9 cellular contexts compared by ENCODE assay signal in the genomic region with DNA sequence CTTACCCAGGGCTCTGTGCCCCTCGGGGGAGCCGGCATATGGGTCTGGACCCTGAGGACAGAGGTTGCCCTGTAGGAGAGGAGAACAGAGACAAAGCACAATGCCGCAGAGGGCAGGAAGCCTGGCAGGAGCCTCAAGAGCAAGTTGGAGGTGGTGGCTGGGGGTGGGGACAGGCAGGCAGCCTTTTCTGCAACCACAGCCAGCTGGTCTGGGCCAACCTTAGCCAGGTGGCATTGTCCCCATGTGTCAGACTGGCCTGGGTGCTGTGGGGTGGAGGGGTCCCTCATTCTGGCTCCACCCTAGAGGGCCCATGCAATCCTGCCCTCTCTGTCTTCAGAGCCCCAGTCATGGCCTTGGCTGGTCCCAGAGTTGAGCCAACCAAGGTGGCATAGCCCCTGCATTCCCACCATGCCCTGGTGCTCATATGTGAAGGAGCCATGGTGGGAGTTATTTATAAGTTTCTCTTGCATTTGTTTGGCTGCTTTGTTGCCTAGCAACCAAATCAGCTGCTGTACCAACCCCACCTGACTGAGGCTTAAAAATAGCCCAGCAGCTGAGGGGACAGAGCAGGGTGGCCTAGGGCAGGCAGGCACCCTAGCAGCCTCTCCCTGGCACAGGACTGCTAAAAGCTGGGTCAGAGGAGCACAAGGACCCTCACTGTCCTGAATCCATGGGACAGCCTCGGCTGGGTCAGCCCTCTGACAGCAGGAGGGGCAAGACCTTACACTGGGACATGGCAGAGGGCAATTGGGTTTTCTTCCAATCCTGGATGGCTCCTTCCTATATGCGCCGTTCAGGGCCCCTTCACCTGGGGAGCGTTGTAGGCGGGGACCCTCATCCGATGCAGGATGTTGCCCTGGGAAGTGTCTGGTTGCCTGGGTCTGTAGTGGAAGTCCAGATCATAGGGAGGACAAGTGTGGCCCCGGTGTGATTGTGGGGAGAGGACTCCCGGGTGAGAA. TPM values are rescaled to one million over a fixed set of nuclear protein-coding genes. Genes with fewer than 3 reads are reported as not detected.
DNase-seq lines count a peak whose midpoint lies in the region; ATAC-seq, FAIRE-seq and TF ChIP-seq lines count a peak whose summit lies in the region.
"Had no signal": no experiment of that assay in that cellular context is flagged by ENCODE, and none has a peak within 500 bp of the region (broad histone marks: within the 10 kb centered on the region; RNA-seq: fewer than 3 reads in every experiment).

No MANE protein-coding gene starts in this region.

- TF ChIP-seq EP300 in GM12878 (IDR thresholded peaks at IDR 0.05; ENCODE audit: borderline replicate concordance in 1 of 2, control insufficient read depth in 1 of 2, low read depth in 2 of 2, low read length in 2 of 2), result no peak

- no peaks in the 10 kb centered on the region for H3K27me3 ChIP-seq in GM12878 (replicated peaks in 1 of 2; ENCODE audit: control insufficient read depth in 2 of 2, insufficient read depth in 2 of 2, low read length in 1 of 2)
- H3K27me3 ChIP-seq in aorta (ENCODE audit: control insufficient read depth in 1 of 2, insufficient read depth in 2 of 2, low read length in 1 of 2), result no peaks in the 10 kb centered on the region

- H3K27ac ChIP-seq in GM12878 (ENCODE audit: control insufficient read depth, insufficient read depth) (no peak overlapping the region), aorta (ENCODE audit: low read depth in 1 of 2, low read length in 2 of 2) (peak overlapping the region; percentile 34 to 79)

- DNase-seq in stimulated activated naive CD8-positive, alpha-beta T cell treated with anti-CD3 and anti-CD28 coated beads, Interleukin-15, amount 100 ng/mL, for 72 hours, result no peak
- no peak for DNase-seq in GM12878 (ENCODE audit: low read depth, low spot score)
- peak; percentile 56 for DNase-seq in kidney tubule cell (ENCODE audit: low spot score)
- DNase-seq in aorta, result no peak
- DNase-seq in HUDEP-2 (lab: John Stamatoyannopoulos, UW; ENCODE audit: unreplicated experiment in 76 of 76), result no peak
- DNase-seq in activated naive CD8-positive, alpha-beta T cell treated with anti-CD3 and anti-CD28 coated beads, Interleukin-2, amount 50 U/mL, for 24 hours, result no peak
- no peak for DNase-seq in activated CD4-positive, alpha-beta memory T cell treated with anti-CD3 and anti-CD28 coated beads for 36 hours
- DNase-seq: amniotic stem cell had no signal

- no peak for TF ChIP-seq CTCF in GM12878 (IDR thresholded peaks at IDR 0.05 in 2 of 3, conservative IDR thresholded peaks at IDR 0.05 in 1 of 3; ENCODE audit: control insufficient read depth in 2 of 3, extremely low read depth in 1 of 3, insufficient read depth in 1 of 3, low read depth in 3 of 3, low read length in 3 of 3)

- in situ Hi-C loops in GM12878 (cut with MboI), result no loop called here

- no peaks in the 10 kb centered on the region for H3K27me3 Mint-ChIP-seq in stimulated activated naive CD8-positive, alpha-beta T cell treated with anti-CD3 and anti-CD28 coated beads, Interleukin-15, Interleukin-2, amounts not matched to agents 100 ng/mL and 50 ng/mL, for 24 hours
- no peaks in the 10 kb centered on the region for H3K27me3 Mint-ChIP-seq in stimulated activated naive CD8-positive, alpha-beta T cell treated with anti-CD3 and anti-CD28 coated beads, Interleukin-15, amount 100 ng/mL, for 72 hours
- no peaks in the 10 kb centered on the region for H3K27me3 Mint-ChIP-seq in activated naive CD8-positive, alpha-beta T cell treated with anti-CD3 and anti-CD28 coated beads, Interleukin-2, amount 50 U/mL, for 24 hours
- no peaks in the 10 kb centered on the region for H3K27me3 Mint-ChIP-seq in activated CD4-positive, alpha-beta memory T cell treated with anti-CD3 and anti-CD28 coated beads for 36 hours

- RAD21 ChIA-PET in GM12878 (lab: Charles Lee; ENCODE audit: unreplicated experiment), result no interaction called here

- H2AFZ ChIP-seq in GM12878 (ENCODE audit: control insufficient read depth, low read depth, low read length), result no peak overlapping the region

- no peak for TF ChIP-seq POLR2A in GM12878 (IDR thresholded peaks at IDR 0.05; ENCODE audit: low read depth, low read length)

- H3K4me1 Mint-ChIP-seq in stimulated activated naive CD8-positive, alpha-beta T cell treated with anti-CD3 and anti-CD28 coated beads, Interleukin-15, Interleukin-2, amounts not matched to agents 100 ng/mL and 50 ng/mL, for 24 hours (ENCODE audit: low read depth), result peaks cover 4% of the 10 kb centered on the region
- peaks cover 15% of the 10 kb centered on the region for H3K4me1 Mint-ChIP-seq in stimulated activated naive CD8-positive, alpha-beta T cell treated with anti-CD3 and anti-CD28 coated beads, Interleukin-15, amount 100 ng/mL, for 72 hours
- H3K4me1 Mint-ChIP-seq in activated naive CD8-positive, alpha-beta T cell treated with anti-CD3 and anti-CD28 coated beads, Interleukin-2, amount 50 U/mL, for 24 hours, result peaks cover 8% of the 10 kb centered on the region
- H3K4me1 Mint-ChIP-seq in activated CD4-positive, alpha-beta memory T cell treated with anti-CD3 and anti-CD28 coated beads for 36 hours (ENCODE audit: low read depth), result peaks cover 7% of the 10 kb centered on the region

- TF ChIP-seq RAD21 in GM12878 (IDR thresholded peaks at IDR 0.05; ENCODE audit: insufficient read depth, low read depth, low read length), result no peak

- BruUV-seq in GM12878 (replicated peaks; lab: Mats Ljungman, UMichigan), result no TSS peak

- intact Hi-C loops in GM12878 (cut with micrococcal nuclease; ENCODE audit: unreplicated experiment), result no loop called here
- intact Hi-C loops in aorta (cut with DNase I), result no loop called here
- intact Hi-C loops in activated CD4-positive, alpha-beta memory T cell treated with anti-CD3 and anti-CD28 coated beads for 36 hours (cut with micrococcal nuclease), result no loop called here

- no peak for FAIRE-seq in GM12878 (lab: Jason Lieb, UNC)

- H3K36me3 ChIP-seq in GM12878 (ENCODE audit: control insufficient read depth in 2 of 2, insufficient read depth in 2 of 2, low read length in 1 of 2) (peaks cover 19 to 57% of the 10 kb centered on the region in 2 experiments), aorta (ENCODE audit: control insufficient read depth in 1 of 2, insufficient read depth in 2 of 2, low read length in 1 of 2) (peaks cover 6 to 46% of the 10 kb centered on the region in 2 donors)

- no peak overlapping the region for H3K4me2 ChIP-seq in GM12878 (ENCODE audit: control insufficient read depth, insufficient read depth)

- peaks cover 56% of the 10 kb centered on the region for H3K36me3 Mint-ChIP-seq in stimulated activated naive CD8-positive, alpha-beta T cell treated with anti-CD3 and anti-CD28 coated beads, Interleukin-15, Interleukin-2, amounts not matched to agents 100 ng/mL and 50 ng/mL, for 24 hours (ENCODE audit: low read depth)
- H3K36me3 Mint-ChIP-seq in activated naive CD8-positive, alpha-beta T cell treated with anti-CD3 and anti-CD28 coated beads, Interleukin-2, amount 50 U/mL, for 24 hours (ENCODE audit: low read depth), result peaks cover 47% of the 10 kb centered on the region
- H3K36me3 Mint-ChIP-seq in activated CD4-positive, alpha-beta memory T cell treated with anti-CD3 and anti-CD28 coated beads for 36 hours, result peaks cover 41% of the 10 kb centered on the region

- POLR2A ChIA-PET in GM12878 (lab: Charles Lee), result interaction anchor here (1.0 kb wide), 1 partner anchor 19 kb away, joined by 3 read pairs; the partner anchor contains the start of gene MAP7D1
- POLR2A ChIA-PET in activated CD4-positive, alpha-beta memory T cell treated with anti-CD3 and anti-CD28 coated beads for 36 hours (lab: Charles Lee), result no interaction called here

- SMC1A ChIA-PET in GM12878 (lab: Charles Lee; ENCODE audit: uncharacterized antibody, unreplicated experiment), result interaction anchor here (1.1 kb wide), 1 partner anchor 26 kb away, joined by 5 read pairs; the partner anchor contains the start of gene TRAPPC3

- H3K79me2 ChIP-seq in GM12878 (ENCODE audit: control insufficient read depth, insufficient read depth, low read length), result no peaks in the 10 kb centered on the region

- H3K9ac ChIP-seq in GM12878 (ENCODE audit: control insufficient read depth, insufficient read depth, low read length), result no peak overlapping the region

- H3K4me3 Mint-ChIP-seq in stimulated activated naive CD8-positive, alpha-beta T cell treated with anti-CD3 and anti-CD28 coated beads, Interleukin-15, Interleukin-2, amounts not matched to agents 100 ng/mL and 50 ng/mL, for 24 hours, result no peak overlapping the region
- H3K4me3 Mint-ChIP-seq in stimulated activated naive CD8-positive, alpha-beta T cell treated with anti-CD3 and anti-CD28 coated beads, Interleukin-15, amount 100 ng/mL, for 72 hours, result no peak overlapping the region
- H3K4me3 Mint-ChIP-seq in activated naive CD8-positive, alpha-beta T cell treated with anti-CD3 and anti-CD28 coated beads, Interleukin-2, amount 50 U/mL, for 24 hours, result no peak overlapping the region
- no peak overlapping the region for H3K4me3 Mint-ChIP-seq in activated CD4-positive, alpha-beta memory T cell treated with anti-CD3 and anti-CD28 coated beads for 36 hours

- no peak for ATAC-seq in stimulated activated naive CD8-positive, alpha-beta T cell treated with anti-CD3 and anti-CD28 coated beads, Interleukin-15, amount 100 ng/mL, for 72 hours
- ATAC-seq in GM12878, result peak; percentile 70
- peak; percentile 79 for ATAC-seq in aorta (ENCODE audit: low FRiP score)
- ATAC-seq in activated naive CD8-positive, alpha-beta T cell treated with anti-CD3 and anti-CD28 coated beads, Interleukin-2, amount 50 U/mL, for 24 hours, result no peak

- peak overlapping the region; percentile 8 for H3K27ac Mint-ChIP-seq in stimulated activated naive CD8-positive, alpha-beta T cell treated with anti-CD3 and anti-CD28 coated beads, Interleukin-15, Interleukin-2, amounts not matched to agents 100 ng/mL and 50 ng/mL, for 24 hours
- H3K27ac Mint-ChIP-seq in stimulated activated naive CD8-positive, alpha-beta T cell treated with anti-CD3 and anti-CD28 coated beads, Interleukin-15, amount 100 ng/mL, for 72 hours, result no peak overlapping the region
- H3K27ac Mint-ChIP-seq in activated naive CD8-positive, alpha-beta T cell treated with anti-CD3 and anti-CD28 coated beads, Interleukin-2, amount 50 U/mL, for 24 hours, result no peak overlapping the region
- H3K27ac Mint-ChIP-seq in activated CD4-positive, alpha-beta memory T cell treated with anti-CD3 and anti-CD28 coated beads for 36 hours, result no peak overlapping the region

- WGBS in GM12878 (ENCODE audit: insufficient coverage, insufficient replicate concordance, low lambda C conversion rate, missing lambda C conversion rate), result 96% methylated on average over 11 of the region's 11 CpGs
- WGBS in aorta, 2 donors, result 51 to 53% methylated on average over 11 of the region's 11 CpGs

- H3K9me3 Mint-ChIP-seq in stimulated activated naive CD8-positive, alpha-beta T cell treated with anti-CD3 and anti-CD28 coated beads, Interleukin-15, Interleukin-2, amounts not matched to agents 100 ng/mL and 50 ng/mL, for 24 hours, result no peaks in the 10 kb centered on the region
- no peaks in the 10 kb centered on the region for H3K9me3 Mint-ChIP-seq in stimulated activated naive CD8-positive, alpha-beta T cell treated with anti-CD3 and anti-CD28 coated beads, Interleukin-15, amount 100 ng/mL, for 72 hours
- no peaks in the 10 kb centered on the region for H3K9me3 Mint-ChIP-seq in activated naive CD8-positive, alpha-beta T cell treated with anti-CD3 and anti-CD28 coated beads, Interleukin-2, amount 50 U/mL, for 24 hours
- no peaks in the 10 kb centered on the region for H3K9me3 Mint-ChIP-seq in activated CD4-positive, alpha-beta memory T cell treated with anti-CD3 and anti-CD28 coated beads for 36 hours

- CTCF ChIA-PET in GM12878 (lab: Yijun Ruan, JAX), result interaction anchor here (0.8 kb wide), 1 partner anchor 14 kb away, joined by 3 read pairs; no protein-coding TSS in a partner anchor
- CTCF ChIA-PET in activated CD4-positive, alpha-beta memory T cell treated with anti-CD3 and anti-CD28 coated beads for 36 hours (lab: Charles Lee), result no interaction called here

- H4K20me1 ChIP-seq in GM12878 (ENCODE audit: control insufficient read depth, insufficient read depth), result no peaks in the 10 kb centered on the region; the same call in 1 of the 2 replicates

- no peaks in the 10 kb centered on the region for H3K9me3 ChIP-seq in GM12878 (replicated peaks; ENCODE audit: control insufficient read depth, insufficient read depth, low read length)
- no peaks in the 10 kb centered on the region for H3K9me3 ChIP-seq in aorta (ENCODE audit: control insufficient read depth, low read length)

- H3K4me3 ChIP-seq in GM12878 (no peak overlapping the region), aorta (ENCODE audit: low read length in 2 of 2) (no peak overlapping the region)

- H3K4me1 ChIP-seq in GM12878 (ENCODE audit: control insufficient read depth, insufficient read depth, low read length), result no peaks in the 10 kb centered on the region
- no peaks in the 10 kb centered on the region for H3K4me1 ChIP-seq in aorta (ENCODE audit: control insufficient read depth in 1 of 2, insufficient read depth in 2 of 2, low read length in 2 of 2)

RNA-seq across cellular contexts. Expression of gene MAP7D1, which starts 19.5 kb away (rescaled TPM):
- 40.9 and 49.7 TPM in 2 replicates for total RNA-seq in GM12878 (2013; cell fraction: nucleolus; rRNA removed)
- total RNA-seq in GM12878 (2014; rRNA removed) (36.2 and 44.4 TPM in 2 replicates), GM12878 (2014; rRNA removed; fragmentation: Illumina TruSeq; extraction: Trizol) (26.9 and 32.0 TPM in 2 replicates), GM12878 (2021) (95.6 and 97.6 TPM in 2 replicates), aorta (100 to 1,000 TPM; 113 to 133 TPM)
- polyA plus RNA-seq in GM12878 (2011; ENCODE audit: low read depth), result 26.1 TPM
- polyA plus RNA-seq in GM12878 (2011; rRNA removed) (10.2 and 16.4 TPM in 2 replicates), GM12878 (2014; fragmentation: Illumina TruSeq; extraction: Trizol) (17.8 and 38.9 TPM in 2 replicates), GM12878 (2014; fragmentation: Nextera tagmentation; extraction: Ambion mirVana) (10 to 100 TPM in 1 of 2 experiments, 1 to 10 TPM in 1; 4.4 to 11.2 TPM), GM12878 (2014; rRNA removed) (45.3 and 55.6 TPM in 2 replicates), GM12878 (2016; fragmentation: Nextera tagmentation; extraction: Ambion mirVana) (10 to 100 TPM; 10.0 to 14.4 TPM), aorta (10 to 100 TPM; 52.8 to 81.2 TPM)
- 16.5 and 22.1 TPM in 2 replicates for polyA plus RNA-seq in GM12878 (2011; cell fraction: cytosol; rRNA removed)
- 40.7 and 54.8 TPM in 2 replicates for polyA plus RNA-seq in GM12878 (2011; cell fraction: nucleus; rRNA removed)
- polyA plus RNA-seq in GM12878 (2012), result 34.5 and 44.0 TPM in 2 replicates
- 9.6 and 19.9 TPM in 2 replicates for polyA minus RNA-seq in GM12878 (2011; rRNA and poly(A)+ RNA removed)
- 19.1 and 22.8 TPM in 2 replicates for polyA minus RNA-seq in GM12878 (2011; cell fraction: cytosol; rRNA and poly(A)+ RNA removed)
- polyA minus RNA-seq in GM12878 (2011; cell fraction: nucleus; rRNA and poly(A)+ RNA removed), result 8.7 and 20.3 TPM in 2 replicates
- 100 to 1,000 TPM; 138 to 143 TPM for total RNA-seq in activated CD4-positive, alpha-beta memory T cell treated with anti-CD3 and anti-CD28 coated beads for 36 hours

RNA-seq across cellular contexts. Expression of gene TRAPPC3, which starts 26.1 kb away (rescaled TPM):
- total RNA-seq in GM12878 (2013; cell fraction: nucleolus; rRNA removed), result 29.1 and 32.2 TPM in 2 replicates
- total RNA-seq in GM12878 (2014; rRNA removed) (68.0 and 72.2 TPM in 2 replicates), GM12878 (2014; rRNA removed; fragmentation: Illumina TruSeq; extraction: Trizol) (59.7 and 59.9 TPM in 2 replicates), GM12878 (2021) (54.4 and 60.0 TPM in 2 replicates), aorta (10 to 100 TPM; 55.6 to 61.7 TPM)
- 43.1 TPM for polyA plus RNA-seq in GM12878 (2011; ENCODE audit: low read depth)
- polyA plus RNA-seq in GM12878 (2011; rRNA removed) (75.3 and 80.2 TPM in 2 replicates), GM12878 (2014; fragmentation: Illumina TruSeq; extraction: Trizol) (77.8 and 93.7 TPM in 2 replicates), GM12878 (2014; fragmentation: Nextera tagmentation; extraction: Ambion mirVana) (10 to 100 TPM; 14.7 to 24.5 TPM), GM12878 (2014; rRNA removed) (73.1 and 74.9 TPM in 2 replicates), GM12878 (2016; fragmentation: Nextera tagmentation; extraction: Ambion mirVana) (100 to 1,000 TPM; 113 to 122 TPM), aorta (10 to 100 TPM; 81.0 to 90.7 TPM)
- polyA plus RNA-seq in GM12878 (2011; cell fraction: cytosol; rRNA removed), result 60.3 and 63.1 TPM in 2 replicates
- 37.8 and 39.7 TPM in 2 replicates for polyA plus RNA-seq in GM12878 (2011; cell fraction: nucleus; rRNA removed)
- 39.8 and 44.0 TPM in 2 replicates for polyA plus RNA-seq in GM12878 (2012)
- polyA minus RNA-seq in GM12878 (2011; rRNA and poly(A)+ RNA removed), result 22.7 and 23.2 TPM in 2 replicates
- 11.0 and 13.9 TPM in 2 replicates for polyA minus RNA-seq in GM12878 (2011; cell fraction: cytosol; rRNA and poly(A)+ RNA removed)
- 6.9 and 11.8 TPM in 2 replicates for polyA minus RNA-seq in GM12878 (2011; cell fraction: nucleus; rRNA and poly(A)+ RNA removed)
- 10 to 100 TPM; 56.7 to 56.8 TPM for total RNA-seq in activated CD4-positive, alpha-beta memory T cell treated with anti-CD3 and anti-CD28 coated beads for 36 hours

RNA-seq across cellular contexts. Expression of gene THRAP3, which starts 48.8 kb away (rescaled TPM):
- total RNA-seq in GM12878 (2013; cell fraction: nucleolus; rRNA removed), result 61.9 and 62.2 TPM in 2 replicates
- total RNA-seq in GM12878 (2014; rRNA removed) (76.2 and 77.4 TPM in 2 replicates), GM12878 (2014; rRNA removed; fragmentation: Illumina TruSeq; extraction: Trizol) (146 and 149 TPM in 2 replicates), GM12878 (2021) (135 and 136 TPM in 2 replicates), aorta (10 to 100 TPM; 85.3 to 91.5 TPM)
- polyA plus RNA-seq in GM12878 (2011; ENCODE audit: low read depth), result 36.4 TPM
- polyA plus RNA-seq in GM12878 (2011; rRNA removed) (98.0 and 109 TPM in 2 replicates), GM12878 (2014; fragmentation: Illumina TruSeq; extraction: Trizol) (153 and 173 TPM in 2 replicates), GM12878 (2014; fragmentation: Nextera tagmentation; extraction: Ambion mirVana) (100 to 1,000 TPM in 1 of 2 experiments, 10 to 100 TPM in 1; 76.3 to 173 TPM), GM12878 (2014; rRNA removed) (80.0 and 96.9 TPM in 2 replicates), GM12878 (2016; fragmentation: Nextera tagmentation; extraction: Ambion mirVana) (100 to 1,000 TPM; 135 to 151 TPM), aorta (10 to 100 TPM; 31.6 to 46.7 TPM)
- 53.6 and 64.1 TPM in 2 replicates for polyA plus RNA-seq in GM12878 (2011; cell fraction: cytosol; rRNA removed)
- polyA plus RNA-seq in GM12878 (2011; cell fraction: nucleus; rRNA removed), result 57.5 and 60.4 TPM in 2 replicates
- polyA plus RNA-seq in GM12878 (2012), result 58.3 and 61.2 TPM in 2 replicates
- 112 and 132 TPM in 2 replicates for polyA minus RNA-seq in GM12878 (2011; rRNA and poly(A)+ RNA removed)
- 40.8 and 57.2 TPM in 2 replicates for polyA minus RNA-seq in GM12878 (2011; cell fraction: cytosol; rRNA and poly(A)+ RNA removed)
- polyA minus RNA-seq in GM12878 (2011; cell fraction: nucleus; rRNA and poly(A)+ RNA removed), result 33.6 and 44.1 TPM in 2 replicates
- total RNA-seq in activated CD4-positive, alpha-beta memory T cell treated with anti-CD3 and anti-CD28 coated beads for 36 hours, result 100 to 1,000 TPM; 135 to 138 TPM

RNA-seq across cellular contexts. Expression of gene COL8A2, which starts 50.4 kb away (rescaled TPM):
- total RNA-seq in GM12878 (2013; cell fraction: nucleolus; rRNA removed), result 0.10 and 0.29 TPM in 2 replicates
- total RNA-seq in GM12878 (2014; rRNA removed), result 0.05 TPM in 1 of 2 replicates, not detected in the other
- not detected in 2 replicates for total RNA-seq in GM12878 (2014; rRNA removed; fragmentation: Illumina TruSeq; extraction: Trizol)
- total RNA-seq in GM12878 (2021), result 0.08 TPM in 1 of 2 replicates, not detected in the other
- 0.05 TPM for polyA plus RNA-seq in GM12878 (2011; ENCODE audit: low read depth)
- polyA plus RNA-seq in GM12878 (2011; rRNA removed), result not detected in 2 replicates
- polyA plus RNA-seq in GM12878 (2011; cell fraction: cytosol; rRNA removed), result not detected in 2 replicates
- polyA plus RNA-seq in GM12878 (2011; cell fraction: nucleus; rRNA removed), result 0.03 TPM in 1 of 2 replicates, not detected in the other
- 0.03 and 0.07 TPM in 2 replicates for polyA plus RNA-seq in GM12878 (2012)
- 0.01 TPM in 1 of 2 replicates, not detected in the other for polyA plus RNA-seq in GM12878 (2014; fragmentation: Illumina TruSeq; extraction: Trizol)
- not detected for polyA plus RNA-seq in GM12878 (2014; fragmentation: Nextera tagmentation; extraction: Ambion mirVana)
- 0.03 TPM in 1 of 2 replicates, not detected in the other for polyA plus RNA-seq in GM12878 (2014; rRNA removed)
- not detected for polyA plus RNA-seq in GM12878 (2016; fragmentation: Nextera tagmentation; extraction: Ambion mirVana)
- polyA minus RNA-seq in GM12878 (2011; rRNA and poly(A)+ RNA removed), result not detected in 2 replicates
- polyA minus RNA-seq in GM12878 (2011; cell fraction: cytosol; rRNA and poly(A)+ RNA removed), result not detected in 2 replicates
- polyA minus RNA-seq in GM12878 (2011; cell fraction: nucleus; rRNA and poly(A)+ RNA removed), result not detected in 2 replicates
- total RNA-seq in aorta, result 10 to 100 TPM; 37.5 to 48.5 TPM
- 10 to 100 TPM; 17.4 to 18.4 TPM for polyA plus RNA-seq in aorta
- total RNA-seq in activated CD4-positive, alpha-beta memory T cell treated with anti-CD3 and anti-CD28 coated beads for 36 hours, result not detected

Comparison
In these comparisons a context has a peak if more than half of its experiments do, and no peak if none do; other contexts are left out.
1. ATAC-seq: peak in GM12878 (single experiment) and aorta (single experiment); none in stimulated activated naive CD8-positive, alpha-beta T cell treated with anti-CD3 and anti-CD28 coated beads, Interleukin-15, amount 100 ng/mL, for 72 hours (single experiment) and activated naive CD8-positive, alpha-beta T cell treated with anti-CD3 and anti-CD28 coated beads, Interleukin-2, amount 50 U/mL, for 24 hours (single experiment).